In genomic region chr11:116887909-116888556, GRCh38 we compare ENCODE assay signal across 16 cellular contexts. TPM values are rescaled to one million over a fixed set of nuclear protein-coding genes. Genes with fewer than 3 reads are reported as not detected.
A peak's percentile ranks its signal among the peaks of the same experiment; 100 is the strongest.
DNase-seq lines count a peak whose midpoint lies in the region; ATAC-seq and TF ChIP-seq lines count a peak whose summit lies in the region.
"Had no signal": no experiment of that assay in that cellular context is flagged by ENCODE, and none has a peak within 500 bp of the region (broad histone marks: within the 10 kb centered on the region; RNA-seq: fewer than 3 reads in every experiment).

No MANE protein-coding gene starts in this region.

- no peaks in the 10 kb centered on the region for H3K27me3 ChIP-seq in dorsolateral prefrontal cortex
- H3K27me3 ChIP-seq in tibial nerve: no peaks in the 10 kb centered on the region

- H3K9me3 ChIP-seq in tibial nerve: no peaks in the 10 kb centered on the region

- TF ChIP-seq CTCF in dorsolateral prefrontal cortex (IDR thresholded peaks at IDR 0.05 in 54 of 56, conservative IDR thresholded peaks at IDR 0.05 in 2 of 56; ENCODE audit: low read depth in 1 of 56, partially characterized antibody in 56 of 56) (no peak), mesothelial cell of epicardium (IDR thresholded peaks at IDR 0.05; ENCODE audit: unreplicated experiment) (no peak), tibial nerve (IDR thresholded peaks at IDR 0.05) (no peak)

- peaks cover 50% of the 10 kb centered on the region for H3K36me3 Mint-ChIP-seq in activated T-cell treated with anti-CD3 and anti-CD28 coated beads, Interleukin-2, amount 50 U/mL, for 24 hours (ENCODE audit: low read depth)
- peaks cover 25% of the 10 kb centered on the region for H3K36me3 Mint-ChIP-seq in activated T-cell treated with anti-CD3 and anti-CD28 coated beads, Interleukin-2, amount 50 U/mL, for 4 hours (ENCODE audit: insufficient read depth)
- peaks cover 8% of the 10 kb centered on the region for H3K36me3 Mint-ChIP-seq in mesothelial cell of epicardium

- intact Hi-C loops in dorsolateral prefrontal cortex (cut with DNase I): loop anchor here in 1 of 2 donors (10.0 kb wide), 1 partner anchor 337 kb away; no protein-coding TSS in a partner anchor

- no peak overlapping the region for H3K4me3 Mint-ChIP-seq in activated T-cell treated with anti-CD3 and anti-CD28 coated beads, Interleukin-2, amount 50 U/mL, for 24 hours
- H3K4me3 Mint-ChIP-seq in activated T-cell treated with anti-CD3 and anti-CD28 coated beads, Interleukin-2, amount 50 U/mL, for 4 hours: no peak overlapping the region
- no peak overlapping the region for H3K4me3 Mint-ChIP-seq in mesothelial cell of epicardium
- H3K4me3 Mint-ChIP-seq: stimulated activated naive CD8-positive, alpha-beta T cell treated with anti-CD3 and anti-CD28 coated beads, Interleukin-15, Interleukin-2, amounts not matched to agents 100 ng/mL and 50 ng/mL, for 24 hours had no signal

- H3K4me1 ChIP-seq in tibial nerve: peaks cover 0 to 17% (median 4%) of the 10 kb centered on the region in 4 donors

- H3K4me3 ChIP-seq in dorsolateral prefrontal cortex (no peak overlapping the region), tibial nerve (no peak overlapping the region)

- H3K9me3 Mint-ChIP-seq in activated T-cell treated with anti-CD3 and anti-CD28 coated beads, Interleukin-2, amount 50 U/mL, for 24 hours: no peaks in the 10 kb centered on the region
- no peaks in the 10 kb centered on the region for H3K9me3 Mint-ChIP-seq in activated T-cell treated with anti-CD3 and anti-CD28 coated beads, Interleukin-2, amount 50 U/mL, for 4 hours
- no peaks in the 10 kb centered on the region for H3K9me3 Mint-ChIP-seq in mesothelial cell of epicardium
- H3K9me3 Mint-ChIP-seq: stimulated activated naive CD8-positive, alpha-beta T cell treated with anti-CD3 and anti-CD28 coated beads, Interleukin-15, Interleukin-2, amounts not matched to agents 100 ng/mL and 50 ng/mL, for 24 hours had no signal

- H3K27ac Mint-ChIP-seq in activated T-cell treated with anti-CD3 and anti-CD28 coated beads, Interleukin-2, amount 50 U/mL, for 24 hours: peak overlapping the region; percentile 35
- peak overlapping the region; percentile 91 for H3K27ac Mint-ChIP-seq in mesothelial cell of epicardium
- H3K27ac Mint-ChIP-seq: stimulated activated naive CD8-positive, alpha-beta T cell treated with anti-CD3 and anti-CD28 coated beads, Interleukin-15, Interleukin-2, amounts not matched to agents 100 ng/mL and 50 ng/mL, for 24 hours had no signal

- peaks cover 20% of the 10 kb centered on the region for H3K4me1 Mint-ChIP-seq in activated T-cell treated with anti-CD3 and anti-CD28 coated beads, Interleukin-2, amount 50 U/mL, for 24 hours (ENCODE audit: low read depth)
- H3K4me1 Mint-ChIP-seq in activated T-cell treated with anti-CD3 and anti-CD28 coated beads, Interleukin-2, amount 50 U/mL, for 4 hours (ENCODE audit: low read depth): peaks cover 18% of the 10 kb centered on the region
- peaks cover 14% of the 10 kb centered on the region for H3K4me1 Mint-ChIP-seq in mesothelial cell of epicardium

- H3K27ac ChIP-seq in dorsolateral prefrontal cortex (peak overlapping the region in 57 of 59 donors; percentile 1 to 88 (median 68)), tibial nerve (peak overlapping the region in 3 of 4 donors; percentile 43 to 78 (median 61))

- no peak for TF ChIP-seq EP300 in tibial nerve (IDR thresholded peaks at IDR 0.05)

- ATAC-seq in activated T-cell treated with anti-CD3 and anti-CD28 coated beads, Interleukin-2, amount 50 U/mL, for 4 hours: no peak
- ATAC-seq in GM21390 (IDR thresholded peaks at IDR 0.05; ENCODE audit: unreplicated experiment): no peak

- 63 to 71% methylated on average over 6 of the region's 6 CpGs for WGBS in tibial nerve, 2 donors

- TF ChIP-seq POLR2A in tibial nerve (IDR thresholded peaks at IDR 0.05): no peak

- H3K27me3 Mint-ChIP-seq in activated T-cell treated with anti-CD3 and anti-CD28 coated beads, Interleukin-2, amount 50 U/mL, for 24 hours: no peaks in the 10 kb centered on the region
- H3K27me3 Mint-ChIP-seq in activated T-cell treated with anti-CD3 and anti-CD28 coated beads, Interleukin-2, amount 50 U/mL, for 4 hours (ENCODE audit: low read depth): no peaks in the 10 kb centered on the region
- H3K27me3 Mint-ChIP-seq in mesothelial cell of epicardium (ENCODE audit: low read depth): no peaks in the 10 kb centered on the region
- H3K27me3 Mint-ChIP-seq: stimulated activated naive CD8-positive, alpha-beta T cell treated with anti-CD3 and anti-CD28 coated beads, Interleukin-15, Interleukin-2, amounts not matched to agents 100 ng/mL and 50 ng/mL, for 24 hours had no signal

- peaks cover 0 to 8% (median 0%) of the 10 kb centered on the region in 3 donors for H3K36me3 ChIP-seq in tibial nerve

- no peak for DNase-seq in activated T-cell treated with anti-CD3 and anti-CD28 coated beads, Interleukin-2, amount 50 U/mL, for 24 hours
- DNase-seq in activated T-cell treated with anti-CD3 and anti-CD28 coated beads, Interleukin-2, amount 50 U/mL, for 4 hours: no peak
- DNase-seq in dorsolateral prefrontal cortex (peak in 4 of 10 donors; percentile 54 to 65 (median 58)), mesothelial cell of epicardium (ENCODE audit: low spot score in 2 of 2, unreplicated experiment in 2 of 2) (no peak), tibial nerve (ENCODE audit: low spot score in 2 of 2) (no peak), NCI-H146 treated with DMSO at 0.1 percent for 48 hours (lab: John Stamatoyannopoulos, UW; ENCODE audit: unreplicated experiment) (no peak)
- no peak for DNase-seq in effector CD8-positive, alpha-beta T cell (lab: John Stamatoyannopoulos, UW)
- DNase-seq: activated CD4-positive, alpha-beta T cell treated with anti-CD3 and anti-CD28 coated beads, Interleukin-2, amount 50 U/mL, for 48 hours; NCI-H1417 treated with DMSO at 0.1 percent for 48 hours; RPMI8226; T-helper 9 cell had no signal

RNA-seq across cellular contexts. Expression of gene APOA1, which starts 50.6 kb away (rescaled TPM):
- total RNA-seq in activated T-cell treated with anti-CD3 and anti-CD28 coated beads, Interleukin-2, amount 50 U/mL, for 4 hours: 1 to 10 TPM; 1.4 to 2.9 (median 2.1) TPM
- total RNA-seq in dorsolateral prefrontal cortex (1 to 10 TPM in 16 of 120 experiments, under 1 TPM in 53, not detected in 51; 0.32 to 2.2 (median 0.72) TPM), mesothelial cell of epicardium (0.65 to 1.1 TPM (median 0.75 TPM) in 3 replicates), tibial nerve (1 to 10 TPM; 4.1 to 8.4 (median 6.5) TPM)
- total RNA-seq: A172 had no signal

RNA-seq across cellular contexts. Expression of gene APOC3, which starts 58.3 kb away (rescaled TPM):
- total RNA-seq in activated T-cell treated with anti-CD3 and anti-CD28 coated beads, Interleukin-2, amount 50 U/mL, for 4 hours: 1 to 10 TPM in 2 of 3 donors, under 1 TPM in 1; 0.82 to 4.0 (median 2.0) TPM
- total RNA-seq in dorsolateral prefrontal cortex (not detected), mesothelial cell of epicardium (not detected in 3 replicates), tibial nerve (not detected)
- total RNA-seq: A172, cerebellum, mononuclear cell had no signal
